In the genomic region with DNA sequence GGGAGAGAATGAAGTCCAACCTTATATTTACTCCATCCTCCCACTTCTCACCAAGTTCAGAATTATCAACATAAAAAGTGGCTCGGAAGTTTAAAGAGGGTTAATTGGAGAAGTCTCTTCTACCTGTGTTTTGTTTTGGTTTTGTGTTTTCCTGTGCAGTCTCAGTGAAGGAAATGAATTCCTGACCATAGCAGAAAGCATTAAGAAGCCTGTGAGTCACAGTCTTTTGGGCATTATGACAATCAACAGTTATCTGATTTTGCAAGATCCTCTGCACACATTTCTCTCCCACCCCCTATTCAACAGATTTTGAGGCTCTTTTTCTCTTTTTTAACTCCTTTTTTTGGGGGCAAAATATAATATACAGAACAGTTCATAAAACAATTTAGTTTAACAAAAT, we compare ENCODE assay signal across 12 cellular contexts. TPM values are rescaled to one million over a fixed set of nuclear protein-coding genes. Genes with fewer than 3 reads are reported as not detected.
DNase-seq lines count a peak whose midpoint lies in the region; ATAC-seq, FAIRE-seq and TF ChIP-seq lines count a peak whose summit lies in the region.
"Had no signal": no experiment of that assay in that cellular context is flagged by ENCODE, and none has a peak within 500 bp of the region (broad histone marks: within the 10 kb centered on the region; RNA-seq: fewer than 3 reads in every experiment).

No MANE protein-coding gene starts in this region.

- no peak overlapping the region for H3K4me2 ChIP-seq in Karpas-422 (ENCODE audit: low read depth, low read length, poor library complexity, severe bottlenecking)

- no peak for TF ChIP-seq EP300 in tibial nerve (IDR thresholded peaks at IDR 0.05)

- H3K4me3 ChIP-seq in AG10803 (ENCODE audit: low read length) (no peak overlapping the region), Karpas-422 (ENCODE audit: low read length) (no peak overlapping the region), tibial nerve (no peak overlapping the region), pancreas (no peak overlapping the region)
- H3K4me3 ChIP-seq: coronary artery had no signal

- H3K9me3 ChIP-seq in Karpas-422 (ENCODE audit: low read length) (no peaks in the 10 kb centered on the region), tibial nerve (no peaks in the 10 kb centered on the region), pancreas (no peaks in the 10 kb centered on the region)

- H3K27ac ChIP-seq in Karpas-422 (ENCODE audit: low read length) (peak overlapping the region; percentile 39; the same call in 1 of the 2 replicates), tibial nerve (no peak overlapping the region), pancreas (no peak overlapping the region)
- H3K27ac ChIP-seq: coronary artery had no signal

- H4K20me1 ChIP-seq in Karpas-422 (ENCODE audit: insufficient read depth, low read depth, low read length): no peaks in the 10 kb centered on the region

- no peaks in the 10 kb centered on the region for H3K9me2 ChIP-seq in Karpas-422 (replicated peaks; ENCODE audit: insufficient read depth, low read length)

- intact Hi-C loops in pancreas (cut with DNase I): no loop called here

- DNase-seq in AG10803 (ENCODE audit: low read depth): peak; percentile 83
- no peak for DNase-seq in Karpas-422
- peak; percentile 78 for DNase-seq in amniotic epithelial cell (ENCODE audit: low read depth)
- peak; percentile 29 for DNase-seq in glomerular visceral epithelial cell (ENCODE audit: extremely low spot score)
- no peak for DNase-seq in tibial nerve (ENCODE audit: low spot score in 2 of 2)
- DNase-seq in NCI-H146 treated with DMSO at 0.1 percent for 48 hours (lab: John Stamatoyannopoulos, UW; ENCODE audit: unreplicated experiment): no peak
- DNase-seq in pancreas: no peak
- DNase-seq: activated CD4-positive, alpha-beta T cell treated with anti-CD3 and anti-CD28 coated beads for 36 hours; CD4-positive, CD25-positive, alpha-beta regulatory T cell; NCI-H2107 had no signal

- TF ChIP-seq CTCF in AG10803 (conservative IDR thresholded peaks at IDR 0.05; ENCODE audit: low read length): no peak
- no peak for TF ChIP-seq CTCF in tibial nerve (IDR thresholded peaks at IDR 0.05)
- no peak for TF ChIP-seq CTCF in pancreas (IDR thresholded peaks at IDR 0.05)

- H3K4me1 ChIP-seq in Karpas-422 (ENCODE audit: low read length) (peaks cover 44% of the 10 kb centered on the region), tibial nerve (peaks cover 0 to 5% (median 0%) of the 10 kb centered on the region in 4 donors), pancreas (no peaks in the 10 kb centered on the region)

- H3K27me3 ChIP-seq in Karpas-422 (ENCODE audit: low read length) (no peaks in the 10 kb centered on the region), tibial nerve (no peaks in the 10 kb centered on the region), pancreas (no peaks in the 10 kb centered on the region)

- TF ChIP-seq POLR2A in tibial nerve (IDR thresholded peaks at IDR 0.05): no peak

- ATAC-seq in pancreas: no peak
- no peak for ATAC-seq in HG03175 (IDR thresholded peaks at IDR 0.05; ENCODE audit: unreplicated experiment)
- ATAC-seq: activated CD4-positive, alpha-beta T cell treated with anti-CD3 and anti-CD28 coated beads for 36 hours had no signal

- no peaks in the 10 kb centered on the region for H3K36me3 ChIP-seq in Karpas-422 (ENCODE audit: insufficient read depth, low read length)
- no peaks in the 10 kb centered on the region for H3K36me3 ChIP-seq in tibial nerve
- H3K36me3 ChIP-seq in pancreas: no peaks in the 10 kb centered on the region

- H3K9ac ChIP-seq in Karpas-422 (ENCODE audit: low read length): no peak overlapping the region

- WGBS in tibial nerve, 2 donors: 68 to 83% methylated on average over 1 of the region's 1 CpG
- 73 to 83% methylated on average over 1 of the region's 1 CpG for WGBS in pancreas, 2 donors

- FAIRE-seq in pancreas (lab: Jason Lieb, UNC): no peak

- peaks cover 5% of the 10 kb centered on the region for H3K79me2 ChIP-seq in Karpas-422 (ENCODE audit: low read length)

- H2AFZ ChIP-seq in Karpas-422 (ENCODE audit: low read length): no peak overlapping the region

RNA-seq across cellular contexts. Expression of a gene that starts 8.6 kb away (rescaled TPM):
- total RNA-seq in Karpas-422 (2014; rRNA removed; shearing (Covaris generic); ENCODE audit: low replicate concordance): 5,590 and 7,287 TPM in 2 replicates
- total RNA-seq in tibial nerve (1,000 to 10,000 TPM; 1,138 to 2,228 (median 1,396) TPM), pancreas (1,000 to 10,000 TPM; 1,329 to 2,188 (median 1,510) TPM)
- 1,000 to 10,000 TPM; 1,646 to 2,596 TPM for polyA plus RNA-seq in pancreas

Comparison
In these comparisons a context has a peak if more than half of its experiments do, and no peak if none do; other contexts are left out.
1. DNase-seq: peak in AG10803 (single experiment), amniotic epithelial cell (single experiment) and glomerular visceral epithelial cell (single experiment); none in Karpas-422 (single experiment), tibial nerve (0 of 2), NCI-H146 treated with DMSO at 0.1 percent for 48 hours (single experiment) and pancreas (0 of 6).